8 cellular contexts compared by ENCODE assay signal in genomic region chr16:21501869-21502667, GRCh38.
DNase-seq lines count a peak whose midpoint lies in the region; ATAC-seq, FAIRE-seq and TF ChIP-seq lines count a peak whose summit lies in the region.

No MANE protein-coding gene starts in this region.

- H3K9me3 ChIP-seq in SJCRH30 (replicated peaks): no peaks in the 10 kb centered on the region
- no peaks in the 10 kb centered on the region for H3K9me3 ChIP-seq in neuron (ENCODE audit: low read length)
- no peaks in the 10 kb centered on the region for H3K9me3 ChIP-seq in stomach smooth muscle (ENCODE audit: control insufficient read depth in 2 of 2, low read length in 2 of 2)

- no peaks in the 10 kb centered on the region; the same call in 1 of the 2 replicates for H3K36me3 ChIP-seq in KMS-11 (ENCODE audit: insufficient read depth)
- H3K36me3 ChIP-seq in SJCRH30: peaks cover 10% of the 10 kb centered on the region
- peaks cover 7% of the 10 kb centered on the region for H3K36me3 ChIP-seq in neuron (ENCODE audit: insufficient read depth, low read length)
- no peaks in the 10 kb centered on the region for H3K36me3 ChIP-seq in stomach smooth muscle (ENCODE audit: control insufficient read depth in 2 of 2, insufficient read depth in 2 of 2, low read length in 2 of 2)

- no peak for TF ChIP-seq CTCF in KMS-11 (conservative IDR thresholded peaks at IDR 0.05; ENCODE audit: low read depth, low read length)

- H3K4me1 ChIP-seq in KMS-11 (ENCODE audit: low read depth, poor library complexity, severe bottlenecking) (peaks cover 18% of the 10 kb centered on the region), SJCRH30 (no peaks in the 10 kb centered on the region), neuron (ENCODE audit: insufficient read depth, low read length) (no peaks in the 10 kb centered on the region), stomach smooth muscle (ENCODE audit: control insufficient read depth, insufficient read depth, low read length) (peaks cover 4% of the 10 kb centered on the region)

- H2AFZ ChIP-seq in KMS-11 (ENCODE audit: low read depth) (peak overlapping the region; percentile 22; the same call in 1 of the 2 replicates), neuron (ENCODE audit: low read depth, low read length) (peak overlapping the region; percentile 77)

- DNase-seq in EL (peak; percentile 96), SJCRH30 (peak; percentile 90), frontal cortex (ENCODE audit: low spot score in 2 of 2) (peak; percentile 89 to 94)
- peak; percentile 88 for DNase-seq in activated naive CD4-positive, alpha-beta T cell treated with Interleukin-2 at 50 U/mL for 16 hours

- H3K4me2 ChIP-seq in KMS-11: peak overlapping the region; percentile 82

- H3K9ac ChIP-seq in KMS-11 (peak overlapping the region; percentile 79), stomach smooth muscle (ENCODE audit: low read length in 2 of 2) (peak overlapping the region; percentile 58 to 73)

- peaks cover 43% of the 10 kb centered on the region for H3K79me2 ChIP-seq in KMS-11 (ENCODE audit: insufficient read depth, low read depth)

- no peak overlapping the region for H3K4me3 ChIP-seq in KMS-11 (IDR thresholded peaks at IDR 0.05; ENCODE audit: insufficient read depth, low read depth, low read length)
- peak overlapping the region; percentile 72 for H3K4me3 ChIP-seq in SJCRH30
- peak overlapping the region; percentile 62 for H3K4me3 ChIP-seq in neuron (ENCODE audit: low read length)
- H3K4me3 ChIP-seq in stomach smooth muscle (ENCODE audit: low read length in 2 of 2): peak overlapping the region; percentile 63 to 77

- H3K27ac ChIP-seq in KMS-11 (peak overlapping the region; percentile 91), SJCRH30 (peak overlapping the region; percentile 57), stomach smooth muscle (ENCODE audit: low read length) (peak overlapping the region; percentile 77)

- no peak for FAIRE-seq in frontal cortex (lab: Jason Lieb, UNC)

- no peaks in the 10 kb centered on the region for H3K27me3 ChIP-seq in KMS-11 (ENCODE audit: insufficient read depth, low read depth)
- no peaks in the 10 kb centered on the region for H3K27me3 ChIP-seq in SJCRH30
- no peaks in the 10 kb centered on the region for H3K27me3 ChIP-seq in neuron (ENCODE audit: insufficient read depth, low read length)
- H3K27me3 ChIP-seq in stomach smooth muscle (ENCODE audit: control insufficient read depth in 1 of 2, insufficient read depth in 2 of 2, low read length in 2 of 2): no peaks in the 10 kb centered on the region

- peak; percentile 51 for ATAC-seq in GM21786 (IDR thresholded peaks at IDR 0.05; ENCODE audit: unreplicated experiment)

- peaks cover 8% of the 10 kb centered on the region for H4K20me1 ChIP-seq in KMS-11 (ENCODE audit: insufficient read depth)
